Comparison of ENCODE assay signal across 28 cellular contexts in the genomic region with DNA sequence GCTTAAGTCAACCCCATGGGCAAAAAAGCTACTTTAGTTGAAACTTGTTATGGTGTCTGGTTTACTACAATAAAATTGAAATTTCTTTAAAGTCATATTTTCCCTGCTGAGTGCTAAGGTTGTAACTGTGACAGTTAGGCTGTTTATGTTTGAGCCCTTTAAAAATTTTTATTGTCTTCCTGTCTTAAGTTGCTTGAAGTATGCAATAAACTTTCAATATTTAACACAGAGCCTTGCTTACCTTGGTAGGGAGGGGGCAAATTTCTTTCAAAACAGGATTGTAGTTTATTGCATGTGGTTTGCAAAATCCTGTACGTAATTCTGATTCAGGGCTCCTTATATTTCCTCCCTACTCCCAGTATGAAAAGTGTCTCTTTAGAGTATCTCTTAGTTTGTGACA.
"Had no signal": no experiment of that assay in that cellular context is flagged by ENCODE, and none has a peak within 500 bp of the region (broad histone marks: within the 10 kb centered on the region; RNA-seq: fewer than 3 reads in every experiment).

No MANE protein-coding gene starts in this region.

- DNase-seq: natural killer cell; occipital lobe; ovary; posterior cingulate gyrus; psoas muscle; right cardiac atrium; right lobe of liver; sigmoid colon; small intestine; spleen; stimulated activated CD4-positive, alpha-beta T cell treated with anti-CD3 and anti-CD28 coated beads, Interleukin-12 subunit alpha, Interleukin-12 subunit beta, amount 100 ng/mL, for 4 hours; stimulated activated CD4-positive, alpha-beta T cell treated with anti-CD3 and anti-CD28 coated beads, Interleukin-1b, Interleukin-23, amount 100 ng/mL, for 48 hours; stimulated activated CD4-positive, alpha-beta T cell treated with anti-CD3 and anti-CD28 coated beads, Interleukin-4, amount 100 ng/mL, for 1 hour; stimulated activated CD4-positive, alpha-beta T cell treated with anti-CD3 and anti-CD28 coated beads, Interleukin-4, amount 100 ng/mL, for 4 hours; stimulated activated CD8-positive, alpha-beta memory T cell treated with anti-CD3 and anti-CD28 coated beads, Interleukin-4, amount 100 ng/mL, for 48 hours; stimulated activated naive CD4-positive, alpha-beta T cell; stimulated activated naive CD8-positive, alpha-beta T cell treated with anti-CD3 and anti-CD28 coated beads, Interleukin-15, amount 100 ng/mL, for 72 hours; stimulated activated naive CD8-positive, alpha-beta T cell treated with anti-CD3 and anti-CD28 coated beads, Interleukin-15, Interleukin-2, amounts not matched to agents 100 U/mL and 50 U/mL, for 24 hours; substantia nigra; testis; tibial artery; transverse colon; upper lobe of right lung; uterus had no signal

- H3K4me3 ChIP-seq: neural progenitor cell, ovary, psoas muscle, right lobe of liver, sigmoid colon, spleen, suprapubic skin, testis, tibial artery, transverse colon, upper lobe of right lung, uterus had no signal

- H3K9me3 ChIP-seq: ovary, psoas muscle, right lobe of liver, sigmoid colon, suprapubic skin, testis, tibial artery, transverse colon, upper lobe of right lung, uterus had no signal

- H2AFZ ChIP-seq: neural progenitor cell, parathyroid adenoma had no signal

- H3K36me3 ChIP-seq: neural progenitor cell, ovary, right lobe of liver, sigmoid colon, spleen, suprapubic skin, tibial artery, transverse colon, upper lobe of right lung, uterus had no signal

- H3K4me1 ChIP-seq: parathyroid adenoma, psoas muscle, right lobe of liver, sigmoid colon, spleen, suprapubic skin, transverse colon, upper lobe of right lung, uterus had no signal

- ATAC-seq: natural killer cell; psoas muscle; right cardiac atrium; right lobe of liver; stimulated activated memory B cell treated with anti-CD40 and anti-IgM and Interleukin-4, amounts not matched to agents 10 μg/mL and 1 μg/mL and 100 μg/mL, for 72 hours; stimulated activated naive CD8-positive, alpha-beta T cell treated with anti-CD3 and anti-CD28 coated beads, Interleukin-15, amount 100 ng/mL, for 72 hours; stimulated activated naive CD8-positive, alpha-beta T cell treated with anti-CD3 and anti-CD28 coated beads, Interleukin-15, Interleukin-2, amounts not matched to agents 100 U/mL and 50 U/mL, for 24 hours; upper lobe of right lung had no signal

- H3K79me2 ChIP-seq: parathyroid adenoma had no signal

- H3K27me3 ChIP-seq: neural progenitor cell, ovary, right lobe of liver, sigmoid colon, spleen, suprapubic skin, testis, tibial artery, transverse colon, upper lobe of right lung, uterus had no signal

- H3K4me2 ChIP-seq: neural progenitor cell had no signal

- H3K9ac ChIP-seq: neural progenitor cell, parathyroid adenoma had no signal

- H3K27ac ChIP-seq: neural progenitor cell, ovary, parathyroid adenoma, psoas muscle, right lobe of liver, sigmoid colon, spleen, suprapubic skin, testis, tibial artery, transverse colon, upper lobe of right lung, uterus had no signal
